7 cellular contexts compared by ENCODE assay signal in the genomic region with DNA sequence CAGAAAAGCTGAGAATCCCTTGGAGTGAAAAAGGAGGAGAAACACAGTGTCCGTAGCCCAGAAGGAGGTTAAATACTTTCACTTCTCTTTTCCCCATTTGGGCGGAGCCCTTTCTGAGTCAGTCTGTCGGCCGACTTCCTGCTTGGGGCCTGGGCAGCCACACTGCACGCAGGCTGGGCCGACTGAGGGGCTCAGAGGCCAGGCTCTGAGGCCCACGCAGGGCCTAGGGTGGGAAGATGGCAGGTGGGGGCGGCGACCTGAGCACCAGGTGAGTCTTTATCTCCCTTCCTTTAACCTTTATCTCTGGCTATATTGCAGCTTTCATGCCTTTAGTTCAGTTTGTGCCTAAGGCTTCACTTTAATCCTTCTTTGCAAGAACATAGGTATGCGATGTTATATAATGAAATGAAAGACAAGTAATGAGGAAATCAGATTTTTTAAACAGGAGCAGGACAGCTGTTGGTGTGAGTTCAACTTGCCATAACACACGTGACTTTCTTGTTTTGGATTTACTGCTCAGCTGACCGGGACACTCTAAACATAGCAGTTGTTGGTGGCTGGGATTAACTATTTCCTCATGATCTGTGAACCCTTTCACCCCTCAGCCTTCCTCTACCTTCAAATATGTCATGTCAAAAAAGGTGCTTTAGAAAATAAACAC. TPM values are rescaled to one million over a fixed set of nuclear protein-coding genes. Genes with fewer than 3 reads are reported as not detected.
DNase-seq lines count a peak whose midpoint lies in the region; ATAC-seq and TF ChIP-seq lines count a peak whose summit lies in the region.

SP100 (plus strand) TSS at position 141 of the 661 bp plus-strand sequence; CDS start at position 237, 96 bp downstream.

- H3K27me3 Mint-ChIP-seq in activated T-cell treated with anti-CD3 and anti-CD28 coated beads, Interleukin-2, amount 50 U/mL, for 24 hours, result no peaks in the 10 kb centered on the region

- H3K4me3 ChIP-seq in PC-3 (ENCODE audit: low read length) (peak within 1 kb of the TSS; percentile 69), upper lobe of left lung (peak within 1 kb of the TSS; percentile 54 to 75 (median 72))

- TF ChIP-seq POLR2A in upper lobe of left lung (IDR thresholded peaks at IDR 0.05), result peak in 3 of 4 donors; percentile 64 to 91 (median 83)

- no peaks in the 10 kb centered on the region for H3K9me3 Mint-ChIP-seq in activated T-cell treated with anti-CD3 and anti-CD28 coated beads, Interleukin-2, amount 50 U/mL, for 24 hours

- peak within 1 kb of the TSS; percentile 92 for H3K4me3 Mint-ChIP-seq in activated T-cell treated with anti-CD3 and anti-CD28 coated beads, Interleukin-2, amount 50 U/mL, for 24 hours

- peaks cover 41% of the 10 kb centered on the region for H3K36me3 Mint-ChIP-seq in activated T-cell treated with anti-CD3 and anti-CD28 coated beads, Interleukin-2, amount 50 U/mL, for 24 hours (ENCODE audit: low read depth)

- no peaks in the 10 kb centered on the region for H4K20me1 ChIP-seq in PC-3 (ENCODE audit: low read length)

- peak within 1 kb of the TSS; percentile 60 for H3K27ac ChIP-seq in PC-3 (ENCODE audit: low read length)
- peak within 1 kb of the TSS; percentile 92 to 96 (median 96) for H3K27ac ChIP-seq in upper lobe of left lung

- no peaks in the 10 kb centered on the region for H3K9me2 ChIP-seq in PC-3 (replicated peaks; ENCODE audit: low read length)

- ATAC-seq in GM18511 (IDR thresholded peaks at IDR 0.05; ENCODE audit: unreplicated experiment) (peak; percentile 75), HG02943 (IDR thresholded peaks at IDR 0.05; ENCODE audit: low read depth, unreplicated experiment) (peak; percentile 74), PC-3 (peak; percentile 72), upper lobe of left lung (ENCODE audit: low FRiP score in 2 of 2) (peak; percentile 91 to 93)

- peak within 1 kb of the TSS; percentile 67 for H3K9ac ChIP-seq in PC-3 (ENCODE audit: low read length)

- POLR2A ChIA-PET in PC-3 (lab: Charles Lee; ENCODE audit: unreplicated experiment), result interaction anchor here (0.6 kb wide), 1 partner anchor 55 kb away, joined by 6 read pairs; no protein-coding TSS in a partner anchor

- peak within 1 kb of the TSS; percentile 86 for H3K4me2 ChIP-seq in PC-3 (ENCODE audit: low read length)

- intact Hi-C loops in PC-3 (cut with micrococcal nuclease), result loop anchor here (5.0 to 10.0 kb wide), 5 partner anchors 184 to 379 kb away; partner anchors contain the start of genes CAB39 and SP110

- CTCF ChIA-PET in PC-3 (lab: Charles Lee), result no interaction called here

- peaks cover 25% of the 10 kb centered on the region for H3K4me1 ChIP-seq in PC-3 (ENCODE audit: insufficient read depth, low read length)
- peaks cover 44 to 81% (median 55%) of the 10 kb centered on the region in 4 donors for H3K4me1 ChIP-seq in upper lobe of left lung

- peak within 1 kb of the TSS; percentile 98 for H3K27ac Mint-ChIP-seq in activated T-cell treated with anti-CD3 and anti-CD28 coated beads, Interleukin-2, amount 50 U/mL, for 24 hours

- peaks cover 71% of the 10 kb centered on the region for H3K4me1 Mint-ChIP-seq in activated T-cell treated with anti-CD3 and anti-CD28 coated beads, Interleukin-2, amount 50 U/mL, for 24 hours (ENCODE audit: low read depth)

- no peaks in the 10 kb centered on the region for H3K9me3 ChIP-seq in PC-3 (ENCODE audit: low read length)
- no peaks in the 10 kb centered on the region for H3K9me3 ChIP-seq in upper lobe of left lung

- 0 to 3% methylated on average over 10 to 12 of the region's 12 CpGs for whole genome bisulfite sequencing in upper lobe of left lung, 2 donors

- H3F3A ChIP-seq in PC-3 (ENCODE audit: low read length, unreplicated experiment), result no peaks in the 10 kb centered on the region

- H2AFZ ChIP-seq in PC-3 (ENCODE audit: low read length), result peak within 1 kb of the TSS; percentile 82

- H3K27me3 ChIP-seq in PC-3 (ENCODE audit: low read length) (no peaks in the 10 kb centered on the region), upper lobe of left lung (no peaks in the 10 kb centered on the region)

- peaks cover 44% of the 10 kb centered on the region for H3K79me2 ChIP-seq in PC-3 (ENCODE audit: low read length)

- H3K36me3 ChIP-seq in PC-3 (ENCODE audit: low read depth, low read length), result no peaks in the 10 kb centered on the region
- peaks cover 0 to 4% (median 0%) of the 10 kb centered on the region in 4 donors for H3K36me3 ChIP-seq in upper lobe of left lung

- DNase-seq in PC-3, result peak; percentile 74
- DNase-seq in activated T-cell treated with anti-CD3 and anti-CD28 coated beads, Interleukin-2, amount 50 U/mL, for 24 hours, result peak; percentile 78
- DNase-seq in fibroblast of peridontal ligament (ENCODE audit: extremely low read depth), result peak; percentile 86
- peak; percentile 59 for DNase-seq in pons (ENCODE audit: low spot score)
- peak; percentile 87 to 90 for DNase-seq in upper lobe of left lung

- TF ChIP-seq CTCF in PC-3 (conservative IDR thresholded peaks at IDR 0.05; ENCODE audit: low read depth, low read length), result no peak
- TF ChIP-seq CTCF in upper lobe of left lung (IDR thresholded peaks at IDR 0.05), result no peak

- BruUV-seq in PC-3 (replicated peaks; lab: Mats Ljungman, UMichigan), result TSS peak; percentile 68

- TF ChIP-seq EP300 in upper lobe of left lung (IDR thresholded peaks at IDR 0.05), result peak in 2 of 4 donors; percentile 75 to 77

RNA-seq across cellular contexts. Expression of gene SP100, which starts in this region (rescaled TPM):
- total RNA-seq in PC-3 (2014; rRNA removed), result 42.5 and 49.8 TPM in 2 replicates
- 100 to 1,000 TPM; 117 to 260 (median 153) TPM for total RNA-seq in upper lobe of left lung

Comparison
In these comparisons a context has a peak if more than half of its experiments do, and no peak if none do; other contexts are left out.
1. Peak in every context shown above with its lines: DNase-seq, ATAC-seq, H3K4me3 ChIP-seq and H3K27ac ChIP-seq.